Comparison of ENCODE assay signal across 1 cellular context in the genomic region with DNA sequence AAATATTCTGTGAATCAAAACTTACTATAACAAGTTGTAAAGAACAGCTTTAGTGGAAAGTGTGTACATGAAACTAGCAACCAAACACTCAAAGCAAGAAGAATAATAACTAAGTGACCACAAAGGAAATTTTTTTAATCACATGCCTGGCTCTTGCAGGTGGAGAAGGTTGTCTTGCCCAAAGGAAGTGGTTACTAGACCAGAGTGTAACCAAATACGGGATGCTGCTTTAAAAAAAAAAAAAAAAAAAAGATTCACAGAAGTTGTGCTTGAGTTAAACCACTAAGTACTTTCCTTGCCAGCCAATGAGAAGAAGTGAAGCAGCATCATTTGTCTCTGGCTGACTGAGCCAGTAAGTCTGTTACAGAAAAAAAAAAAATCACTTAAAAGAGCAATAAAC.
TF ChIP-seq lines count a peak whose summit lies in the region.

No MANE protein-coding gene starts in this region.

TF ChIP-seq in WTC11, 78 proteins besides CTCF, POLR2A, EP300 and RAD21 (continued from another document):
- TF ChIP-seq, protein P1, sequence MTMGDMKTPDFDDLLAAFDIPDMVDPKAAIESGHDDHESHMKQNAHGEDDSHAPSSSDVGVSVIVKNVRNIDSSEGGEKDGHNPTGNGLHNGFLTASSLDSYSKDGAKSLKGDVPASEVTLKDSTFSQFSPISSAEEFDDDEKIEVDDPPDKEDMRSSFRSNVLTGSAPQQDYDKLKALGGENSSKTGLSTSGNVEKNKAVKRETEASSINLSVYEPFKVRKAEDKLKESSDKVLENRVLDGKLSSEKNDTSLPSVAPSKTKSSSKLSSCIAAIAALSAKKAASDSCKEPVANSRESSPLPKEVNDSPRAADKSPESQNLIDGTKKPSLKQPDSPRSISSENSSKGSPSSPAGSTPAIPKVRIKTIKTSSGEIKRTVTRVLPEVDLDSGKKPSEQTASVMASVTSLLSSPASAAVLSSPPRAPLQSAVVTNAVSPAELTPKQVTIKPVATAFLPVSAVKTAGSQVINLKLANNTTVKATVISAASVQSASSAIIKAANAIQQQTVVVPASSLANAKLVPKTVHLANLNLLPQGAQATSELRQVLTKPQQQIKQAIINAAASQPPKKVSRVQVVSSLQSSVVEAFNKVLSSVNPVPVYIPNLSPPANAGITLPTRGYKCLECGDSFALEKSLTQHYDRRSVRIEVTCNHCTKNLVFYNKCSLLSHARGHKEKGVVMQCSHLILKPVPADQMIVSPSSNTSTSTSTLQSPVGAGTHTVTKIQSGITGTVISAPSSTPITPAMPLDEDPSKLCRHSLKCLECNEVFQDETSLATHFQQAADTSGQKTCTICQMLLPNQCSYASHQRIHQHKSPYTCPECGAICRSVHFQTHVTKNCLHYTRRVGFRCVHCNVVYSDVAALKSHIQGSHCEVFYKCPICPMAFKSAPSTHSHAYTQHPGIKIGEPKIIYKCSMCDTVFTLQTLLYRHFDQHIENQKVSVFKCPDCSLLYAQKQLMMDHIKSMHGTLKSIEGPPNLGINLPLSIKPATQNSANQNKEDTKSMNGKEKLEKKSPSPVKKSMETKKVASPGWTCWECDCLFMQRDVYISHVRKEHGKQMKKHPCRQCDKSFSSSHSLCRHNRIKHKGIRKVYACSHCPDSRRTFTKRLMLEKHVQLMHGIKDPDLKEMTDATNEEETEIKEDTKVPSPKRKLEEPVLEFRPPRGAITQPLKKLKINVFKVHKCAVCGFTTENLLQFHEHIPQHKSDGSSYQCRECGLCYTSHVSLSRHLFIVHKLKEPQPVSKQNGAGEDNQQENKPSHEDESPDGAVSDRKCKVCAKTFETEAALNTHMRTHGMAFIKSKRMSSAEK (CRISPR knock-in tag; IDR thresholded peaks at IDR 0.05; ENCODE audit: borderline replicate concordance): no peak
- TF ChIP-seq TP53 (CRISPR knock-in tag; IDR thresholded peaks at IDR 0.05) (no peak), CREB1 (CRISPR knock-in tag; IDR thresholded peaks at IDR 0.05) (no peak)
